8 cellular contexts compared by ENCODE assay signal in the genomic region with DNA sequence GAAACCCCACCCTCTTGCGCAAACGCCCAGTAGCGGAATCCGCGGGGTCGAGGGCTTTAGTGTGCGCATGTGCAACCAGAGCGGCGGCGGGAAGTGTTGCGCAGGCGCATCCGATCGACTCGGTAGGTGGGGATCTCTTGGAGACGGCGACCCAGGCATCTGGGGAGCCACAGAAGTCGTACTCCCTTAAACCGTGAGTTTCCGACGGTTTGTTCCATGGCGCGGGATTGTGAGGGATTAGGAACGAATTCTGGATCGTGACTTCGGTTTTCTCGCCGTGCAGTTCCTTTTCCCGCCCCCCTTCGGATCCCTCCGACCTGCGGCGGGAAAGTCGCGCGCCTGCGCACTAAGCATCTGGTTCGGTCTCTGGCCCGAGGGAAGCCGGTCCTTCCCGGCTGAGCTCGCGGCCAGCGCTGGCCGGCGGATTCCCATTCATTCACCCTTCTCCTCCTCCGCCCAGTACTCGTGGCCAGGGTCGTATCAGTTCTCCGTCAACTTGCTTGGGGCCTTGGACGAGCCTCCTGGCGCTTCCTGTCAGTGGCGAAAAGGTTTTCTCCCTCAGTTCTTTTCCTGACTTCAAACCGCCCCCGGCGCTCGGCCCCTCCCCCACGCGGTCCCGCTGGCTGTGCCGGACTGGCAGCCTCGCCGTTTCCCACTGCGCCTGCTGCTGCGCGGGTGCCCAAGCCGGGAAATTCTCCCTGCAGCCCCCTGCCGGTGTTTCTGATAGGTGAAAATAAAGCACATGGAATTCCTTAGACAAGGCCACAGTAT.
DNase-seq lines count a peak whose midpoint lies in the region; ATAC-seq lines count a peak whose summit lies in the region.

A gene (plus strand): TSS at position 96 of the 771 bp plus-strand sequence. CDS start 866 bp downstream, outside the sequence.

- H3K9me3 Mint-ChIP-seq in effector memory CD8-positive, alpha-beta T cell, result no peaks in the 10 kb centered on the region
- no peaks in the 10 kb centered on the region for H3K9me3 Mint-ChIP-seq in memory B cell

- no peak within 1 kb of the TSS for H3K27ac Mint-ChIP-seq in effector memory CD8-positive, alpha-beta T cell
- H3K27ac Mint-ChIP-seq in memory B cell, result no peak within 1 kb of the TSS

- H3K4me1 Mint-ChIP-seq in effector memory CD8-positive, alpha-beta T cell (ENCODE audit: low read depth in 2 of 2), result peaks cover 9 to 15% of the 10 kb centered on the region in 2 donors
- H3K4me1 Mint-ChIP-seq in memory B cell, result peaks cover 10% of the 10 kb centered on the region

- peaks cover 2% of the 10 kb centered on the region for H3K36me3 Mint-ChIP-seq in effector memory CD8-positive, alpha-beta T cell (ENCODE audit: insufficient read depth)
- no peaks in the 10 kb centered on the region for H3K36me3 Mint-ChIP-seq in memory B cell

- H3K27me3 Mint-ChIP-seq in effector memory CD8-positive, alpha-beta T cell, result no peaks in the 10 kb centered on the region
- no peaks in the 10 kb centered on the region for H3K27me3 Mint-ChIP-seq in memory B cell

- no peak within 1 kb of the TSS for H3K4me3 Mint-ChIP-seq in effector memory CD8-positive, alpha-beta T cell
- no peak within 1 kb of the TSS for H3K4me3 Mint-ChIP-seq in memory B cell

- ATAC-seq in GM19455 (IDR thresholded peaks at IDR 0.05; ENCODE audit: unreplicated experiment) (peak; percentile 84), memory B cell (ENCODE audit: low read depth) (peak; percentile 85)
- ATAC-seq in effector memory CD8-positive, alpha-beta T cell (replicated peaks), result peak; percentile 77

- peak; percentile 95 for DNase-seq in COLO668 (lab: John Stamatoyannopoulos, UW; ENCODE audit: unreplicated experiment)
- peak; percentile 94 for DNase-seq in HK-2 (ENCODE audit: unreplicated experiment)
- peak; percentile 92 for DNase-seq in NCI-H82 treated with DMSO at 0.1 percent for 48 hours (lab: John Stamatoyannopoulos, UW; ENCODE audit: unreplicated experiment)
- DNase-seq in activated CD8-positive, alpha-beta memory T cell treated with anti-CD3 and anti-CD28 coated beads for 24 hours, result peak; percentile 94
- DNase-seq in effector memory CD8-positive, alpha-beta T cell, result peak; percentile 59 to 66 (median 66)
- peak; percentile 71 to 76 for DNase-seq in memory B cell (ENCODE audit: low spot score in 2 of 2)
- DNase-seq in stimulated activated CD8-positive, alpha-beta memory T cell treated with anti-CD3 and anti-CD28 coated beads, Interleukin-12 subunit alpha, Interleukin-12 subunit beta, amount 100 ng/mL, for 1 hour (ENCODE audit: low read depth), result peak; percentile 81

Comparison
In these comparisons a context has a peak if more than half of its experiments do, and no peak if none do; other contexts are left out.
1. Peak in every context shown above with its lines: DNase-seq and ATAC-seq.